16 cellular contexts compared by ENCODE assay signal in the genomic region with DNA sequence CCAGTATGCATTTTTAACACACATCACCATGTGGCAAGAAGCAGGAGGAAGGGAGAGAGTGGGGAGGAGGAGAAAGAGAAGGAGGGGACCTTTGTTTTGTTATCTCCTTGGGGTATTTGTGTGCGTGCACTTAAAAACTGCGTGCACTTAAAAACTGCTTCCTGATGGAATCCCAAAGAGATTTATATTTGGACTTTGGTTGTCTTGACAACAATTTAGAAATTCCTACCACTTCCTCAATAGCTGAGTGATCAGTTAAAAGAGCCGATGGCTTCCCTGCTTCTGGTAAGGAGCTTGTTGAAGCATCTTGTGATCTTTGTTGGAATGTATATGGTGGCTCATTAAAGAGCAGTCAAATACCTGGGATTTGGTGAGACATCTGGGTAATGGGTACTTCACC. TPM values are rescaled to one million over a fixed set of nuclear protein-coding genes. Genes with fewer than 3 reads are reported as not detected.
A peak's percentile ranks its signal among the peaks of the same experiment; 100 is the strongest.
DNase-seq lines count a peak whose midpoint lies in the region; ATAC-seq and TF ChIP-seq lines count a peak whose summit lies in the region.
"Had no signal": no experiment of that assay in that cellular context is flagged by ENCODE, and none has a peak within 500 bp of the region (broad histone marks: within the 10 kb centered on the region; RNA-seq: fewer than 3 reads in every experiment).

No MANE protein-coding gene starts in this region.

- TF ChIP-seq POLR2A in thyroid gland (IDR thresholded peaks at IDR 0.05): no peak

- DNase-seq in HL-60 (ENCODE audit: low read depth in 1 of 2, low spot score in 1 of 2) (no peak), lower lobe of right lung (no peak), thyroid gland (no peak), cortex of kidney (lab: John Stamatoyannopoulos, UW) (no peak)
- DNase-seq: activated CD4-positive, CD25-positive, alpha-beta regulatory T cell treated with anti-CD3 and anti-CD28 coated beads, Interleukin-2, amount 50 U/mL, for 72 hours; activated CD8-positive, alpha-beta memory T cell treated with anti-CD3 and anti-CD28 coated beads, Interleukin-2, amount 50 U/mL, for 48 hours; activated naive CD4-positive, alpha-beta T cell treated with Interleukin-2 at 50 U/mL for 16 hours; CD4-positive, alpha-beta memory T cell; dorsolateral prefrontal cortex; left colon; psoas muscle; Right ventricle myocardium superior had no signal

- peaks cover 68% of the 10 kb centered on the region for H3K4me1 Mint-ChIP-seq in brain
- peaks cover 4% of the 10 kb centered on the region for H3K4me1 Mint-ChIP-seq in activated T-helper 17 cell treated with anti-CD3 and anti-CD28 coated beads, Interleukin-2, amount 50 U/mL, for 72 hours

- H3K27me3 Mint-ChIP-seq in brain: peaks cover 6% of the 10 kb centered on the region
- peaks cover 66% of the 10 kb centered on the region for H3K27me3 Mint-ChIP-seq in activated T-helper 17 cell treated with anti-CD3 and anti-CD28 coated beads, Interleukin-2, amount 50 U/mL, for 72 hours

- H3K27ac Mint-ChIP-seq in brain: peak overlapping the region in 3 of 5 experiments; percentile 0 to 51 (median 9)
- no peak overlapping the region for H3K27ac Mint-ChIP-seq in activated T-helper 17 cell treated with anti-CD3 and anti-CD28 coated beads, Interleukin-2, amount 50 U/mL, for 72 hours
- H3K27ac Mint-ChIP-seq: CD4-positive, alpha-beta memory T cell; T-helper 2 cell treated with Interferon-gamma antibody and Interleukin-4, amounts not matched to agents 5 μg/mL and 100 μg/mL, for 36 hours had no signal

- no peaks in the 10 kb centered on the region for H3K9me3 ChIP-seq in lower lobe of right lung
- H3K9me3 ChIP-seq in thyroid gland: no peaks in the 10 kb centered on the region
- H3K9me3 ChIP-seq: psoas muscle had no signal

- H3K4me3 Mint-ChIP-seq in brain: peak overlapping the region in 2 of 5 experiments; percentile 33 to 46
- no peak overlapping the region for H3K4me3 Mint-ChIP-seq in activated T-helper 17 cell treated with anti-CD3 and anti-CD28 coated beads, Interleukin-2, amount 50 U/mL, for 72 hours
- H3K4me3 Mint-ChIP-seq: CD4-positive, alpha-beta memory T cell; T-helper 2 cell treated with Interferon-gamma antibody and Interleukin-4, amounts not matched to agents 5 μg/mL and 100 μg/mL, for 36 hours had no signal

- H3K4me1 ChIP-seq in lower lobe of right lung (peaks cover 50% of the 10 kb centered on the region), thyroid gland (peaks cover 33 to 46% of the 10 kb centered on the region in 2 donors)
- H3K4me1 ChIP-seq: psoas muscle had no signal

- H3K27ac ChIP-seq in HL-60 (replicated peaks) (peak overlapping the region; percentile 64), lower lobe of right lung (peak overlapping the region; percentile 74), thyroid gland (peak overlapping the region; percentile 85 to 93 (median 91))
- H3K27ac ChIP-seq: psoas muscle had no signal

- H3K4me3 ChIP-seq in HL-60 (replicated peaks; ENCODE audit: insufficient read depth, low read length) (no peak overlapping the region), lower lobe of right lung (no peak overlapping the region), thyroid gland (replicated peaks in 1 of 3) (no peak overlapping the region)
- H3K4me3 ChIP-seq: psoas muscle had no signal

- no peaks in the 10 kb centered on the region for H3K27me3 ChIP-seq in HL-60 (ENCODE audit: insufficient read depth, poor library complexity, severe bottlenecking)
- no peaks in the 10 kb centered on the region for H3K27me3 ChIP-seq in lower lobe of right lung (ENCODE audit: low read depth)
- no peaks in the 10 kb centered on the region for H3K27me3 ChIP-seq in thyroid gland
- H3K27me3 ChIP-seq: dorsolateral prefrontal cortex had no signal

- H3K36me3 ChIP-seq in lower lobe of right lung (no peaks in the 10 kb centered on the region), thyroid gland (no peaks in the 10 kb centered on the region)

- intact Hi-C loops in lower lobe of right lung (cut with DNase I) (no loop called here), thyroid gland (cut with DNase I) (no loop called here)

- no peaks in the 10 kb centered on the region for H3K9me3 Mint-ChIP-seq in brain
- H3K9me3 Mint-ChIP-seq in activated T-helper 17 cell treated with anti-CD3 and anti-CD28 coated beads, Interleukin-2, amount 50 U/mL, for 72 hours: no peaks in the 10 kb centered on the region
- H3K9me3 Mint-ChIP-seq: T-helper 2 cell treated with Interferon-gamma antibody and Interleukin-4, amounts not matched to agents 5 μg/mL and 100 μg/mL, for 36 hours had no signal

- TF ChIP-seq CTCF in HL-60 (IDR thresholded peaks at IDR 0.05; ENCODE audit: insufficient read depth, low read length): no peak
- TF ChIP-seq CTCF in brain (conservative IDR thresholded peaks at IDR 0.05): no peak
- no peak for TF ChIP-seq CTCF in lower lobe of right lung (IDR thresholded peaks at IDR 0.05)
- TF ChIP-seq CTCF in thyroid gland (IDR thresholded peaks at IDR 0.05): no peak

- 11 to 14% methylated on average over 3 of the region's 3 CpGs for WGBS in thyroid gland, 2 donors

- peaks cover 4% of the 10 kb centered on the region for H3K36me3 Mint-ChIP-seq in brain
- no peaks in the 10 kb centered on the region for H3K36me3 Mint-ChIP-seq in activated T-helper 17 cell treated with anti-CD3 and anti-CD28 coated beads, Interleukin-2, amount 50 U/mL, for 72 hours (ENCODE audit: low read depth)
- H3K36me3 Mint-ChIP-seq: CD4-positive, alpha-beta memory T cell had no signal

- ATAC-seq in lower lobe of right lung (peak; percentile 0 to 1), GM21723 (IDR thresholded peaks at IDR 0.05; ENCODE audit: unreplicated experiment) (no peak)
- no peak for ATAC-seq in activated T-helper 17 cell treated with anti-CD3 and anti-CD28 coated beads, Interleukin-2, amount 50 U/mL, for 72 hours (replicated peaks)
- ATAC-seq: left colon, psoas muscle had no signal

RNA-seq across cellular contexts. Expression of a gene that starts 4.5 kb away (rescaled TPM):
- polyA plus RNA-seq in brain (ENCODE audit: insufficient read depth, low read depth, low replicate concordance): 28.7 TPM
- total RNA-seq in lower lobe of right lung: 110 TPM
- 10 to 100 TPM; 33.9 to 72.7 (median 40.8) TPM for total RNA-seq in thyroid gland
- total RNA-seq in activated T-helper 17 cell treated with anti-CD3 and anti-CD28 coated beads, Interleukin-2, amount 50 U/mL, for 72 hours: under 1 TPM; 0.08 to 0.69 TPM

Comparison
In these comparisons a context has a peak if more than half of its experiments do, and no peak if none do; other contexts are left out.
1. ATAC-seq: peak in lower lobe of right lung (2 of 2); none in activated T-helper 17 cell treated with anti-CD3 and anti-CD28 coated beads, Interleukin-2, amount 50 U/mL, for 72 hours (single experiment) and GM21723 (single experiment).
2. RNA of a gene that starts 4.5 kb away (total RNA-seq): 110 TPM in lower lobe of right lung (single experiment) and 33.9 to 72.7 TPM in thyroid gland; 0.08 to 0.69 TPM in activated T-helper 17 cell treated with anti-CD3 and anti-CD28 coated beads, Interleukin-2, amount 50 U/mL, for 72 hours; every median in the first group is over 10 times any median in the second.
3. Peak in every context shown above with its lines, with median percentiles within 50 percentile points of each other: H3K27ac ChIP-seq.